In the genomic region with DNA sequence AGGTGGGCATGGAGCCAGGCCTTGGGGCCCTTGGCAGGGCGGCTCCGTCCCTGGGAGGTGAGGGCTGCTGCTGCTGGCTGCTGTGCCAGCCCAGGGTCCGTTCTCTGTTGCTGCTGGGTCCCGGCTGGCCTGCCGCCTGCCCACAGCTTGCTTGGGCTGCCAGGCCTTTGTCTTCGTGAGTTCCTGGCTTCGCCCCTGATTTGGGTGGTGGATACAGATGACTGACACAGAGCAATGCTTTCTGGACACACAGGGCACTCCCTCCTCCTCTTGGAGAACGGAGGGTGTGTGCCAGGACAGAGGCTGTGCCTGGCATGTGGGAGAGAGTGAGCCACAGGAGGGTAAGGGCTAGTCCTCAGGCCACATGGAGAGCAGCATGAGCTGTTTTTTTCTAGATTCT, we compare ENCODE assay signal across 1 cellular context.
TF ChIP-seq lines count a peak whose summit lies in the region.

No MANE protein-coding gene starts in this region.

TF ChIP-seq in H1, 55 proteins besides CTCF, POLR2A, EP300 and RAD21:
- TF ChIP-seq NANOG (IDR thresholded peaks at IDR 0.05; ENCODE audit: insufficient read depth, low read depth, low read length, poor library complexity, severe bottlenecking) (no peak), BCL11A (IDR thresholded peaks at IDR 0.05; ENCODE audit: low read depth in 2 of 2, low read length in 2 of 2) (no peak)
